ENCODE assay signal across 1 cellular context in genomic region chr19:47110521-47111080, GRCh38.
A peak's percentile ranks its signal among the peaks of the same experiment; 100 is the strongest.
TF ChIP-seq lines count a peak whose summit lies in the region.

No MANE protein-coding gene starts in this region.

TF ChIP-seq in GM12878, 131 proteins besides CTCF, POLR2A, EP300 and RAD21:
- TF ChIP-seq IKZF2 (IDR thresholded peaks at IDR 0.05) = no peak
- 0 out of 2 replicates have a peak, but pooled peaks have one; percentile 33 for TF ChIP-seq POLR2AphosphoS2 (IDR thresholded peaks at IDR 0.05; ENCODE audit: low read depth, low read length)
- peak; percentile 67 for TF ChIP-seq POLR2AphosphoS5 (IDR thresholded peaks at IDR 0.05; ENCODE audit: low read length)
- no peak for TF ChIP-seq TARDBP (IDR thresholded peaks at IDR 0.05; ENCODE audit: borderline replicate concordance)
- TF ChIP-seq CHD2 (IDR thresholded peaks at IDR 0.05; ENCODE audit: borderline replicate concordance, low read depth, low read length) = no peak
- no peak for TF ChIP-seq USF2 (IDR thresholded peaks at IDR 0.05; ENCODE audit: borderline replicate concordance, low read depth, low read length)
- TF ChIP-seq STAT1 (conservative IDR thresholded peaks at IDR 0.05) = no peak
- TF ChIP-seq RBBP5 (conservative IDR thresholded peaks at IDR 0.05) = no peak
- no peak for TF ChIP-seq FOXK2 (IDR thresholded peaks at IDR 0.05)
- 0 out of 2 replicates have a peak, but pooled peaks have one; percentile 16 for TF ChIP-seq CBFB (IDR thresholded peaks at IDR 0.05; ENCODE audit: low read depth)
- no peak for TF ChIP-seq RUNX3 (IDR thresholded peaks at IDR 0.05; ENCODE audit: low read length)
- TF ChIP-seq NKRF (conservative IDR thresholded peaks at IDR 0.05) = no peak
- no peak for TF ChIP-seq MEF2B (IDR thresholded peaks at IDR 0.05; ENCODE audit: partially characterized antibody, poor library complexity, severe bottlenecking)
- no peak for TF ChIP-seq ZNF217 (IDR thresholded peaks at IDR 0.05)
- TF ChIP-seq SMAD5 (IDR thresholded peaks at IDR 0.05; ENCODE audit: low read depth) = no peak; the same call in 1 of the 2 replicates
- peak; percentile 13; the same call in 1 of the 2 replicates for TF ChIP-seq TAF1 (IDR thresholded peaks at IDR 0.05; ENCODE audit: borderline replicate concordance, low read depth, low read length)
